ENCODE assay signal across 9 cellular contexts in genomic region chr14:68140111-68140741, GRCh38.
A peak's percentile ranks its signal among the peaks of the same experiment; 100 is the strongest.
DNase-seq lines count a peak whose midpoint lies in the region; ATAC-seq, FAIRE-seq and TF ChIP-seq lines count a peak whose summit lies in the region.
"Had no signal": no experiment of that assay in that cellular context is flagged by ENCODE, and none has a peak within 500 bp of the region (broad histone marks: within the 10 kb centered on the region; RNA-seq: fewer than 3 reads in every experiment).

No MANE protein-coding gene starts in this region.

- no peaks in the 10 kb centered on the region for H3K36me3 Mint-ChIP-seq in astrocyte (ENCODE audit: low read depth, unreplicated experiment)
- H3K36me3 Mint-ChIP-seq: CD4-positive, CD25-positive, alpha-beta regulatory T cell had no signal

- H2AFZ ChIP-seq in astrocyte (ENCODE audit: low read depth, low read length), result no peak overlapping the region

- H3K9me3 ChIP-seq in astrocyte (ENCODE audit: insufficient read depth, low read depth, low read length) (no peaks in the 10 kb centered on the region), testis (no peaks in the 10 kb centered on the region)

- H3K36me3 ChIP-seq in astrocyte (ENCODE audit: insufficient read depth, low read length) (no peaks in the 10 kb centered on the region), testis (ENCODE audit: low read depth, missing control alignments) (no peaks in the 10 kb centered on the region)

- H4K20me1 ChIP-seq in astrocyte (ENCODE audit: insufficient read depth, low read length), result no peaks in the 10 kb centered on the region

- peaks cover 76% of the 10 kb centered on the region for H3K4me1 Mint-ChIP-seq in astrocyte (ENCODE audit: low read depth, unreplicated experiment)

- peak overlapping the region; percentile 82 for H3K9ac ChIP-seq in astrocyte (ENCODE audit: low read length)

- peak overlapping the region; percentile 1 for H3K4me3 Mint-ChIP-seq in astrocyte (ENCODE audit: unreplicated experiment)
- H3K4me3 Mint-ChIP-seq: CD4-positive, CD25-positive, alpha-beta regulatory T cell had no signal

- H3K27me3 Mint-ChIP-seq in astrocyte (ENCODE audit: low read depth, unreplicated experiment), result no peaks in the 10 kb centered on the region
- H3K27me3 Mint-ChIP-seq: CD4-positive, CD25-positive, alpha-beta regulatory T cell had no signal

- intact Hi-C loops in testis (cut with DNase I; ENCODE audit: low total_unique reads), result no loop called here

- H3K27ac ChIP-seq in astrocyte (ENCODE audit: low read depth, low read length), result peak overlapping the region; percentile 97
- H3K27ac ChIP-seq in testis, result peak overlapping the region in 1 of 2 donors; percentile 9

- H3K4me3 ChIP-seq in astrocyte (ENCODE audit: insufficient read depth, low read depth, low read length), result no peak overlapping the region
- no peak overlapping the region for H3K4me3 ChIP-seq in testis

- FAIRE-seq in astrocyte (lab: Jason Lieb, UNC), result peak; percentile 97

- H3K4me2 ChIP-seq in astrocyte (ENCODE audit: low read length), result peak overlapping the region; percentile 68

- no peaks in the 10 kb centered on the region for H3K79me2 ChIP-seq in astrocyte (ENCODE audit: insufficient read depth, low read length)

- peaks cover 69% of the 10 kb centered on the region for H3K4me1 ChIP-seq in astrocyte (ENCODE audit: insufficient read depth, low read length)
- H3K4me1 ChIP-seq in testis, result peaks cover 25% of the 10 kb centered on the region

- no peak for TF ChIP-seq POLR2A in testis (IDR thresholded peaks at IDR 0.05)

- DNase-seq in NCI-H345 (lab: John Stamatoyannopoulos, UW) (peak; percentile 7), NCI-H345 treated with DMSO at 0.1 percent for 48 hours (lab: John Stamatoyannopoulos, UW; ENCODE audit: unreplicated experiment) (no peak), astrocyte (ENCODE audit: low read depth) (peak; percentile 100), islet precursor cell (peak; percentile 91), testis (peak; percentile 27), hippocampal formation (lab: John Stamatoyannopoulos, UW) (no peak), foreskin melanocyte (no peak)
- DNase-seq: CD4-positive, CD25-positive, alpha-beta regulatory T cell had no signal

- peak overlapping the region; percentile 100 for H3K27ac Mint-ChIP-seq in astrocyte (ENCODE audit: unreplicated experiment)
- H3K27ac Mint-ChIP-seq: CD4-positive, CD25-positive, alpha-beta regulatory T cell had no signal

- WGBS in testis, 2 donors, result 32 to 33% methylated on average over 2 of the region's 2 CpGs

- no peak for ATAC-seq in HG03108 (IDR thresholded peaks at IDR 0.05; ENCODE audit: unreplicated experiment)

- H3K27me3 ChIP-seq in astrocyte (ENCODE audit: insufficient read depth, low read length) (no peaks in the 10 kb centered on the region), testis (no peaks in the 10 kb centered on the region)

- no peaks in the 10 kb centered on the region for H3K9me3 Mint-ChIP-seq in astrocyte (ENCODE audit: unreplicated experiment)
- H3K9me3 Mint-ChIP-seq: CD4-positive, CD25-positive, alpha-beta regulatory T cell had no signal

- TF ChIP-seq CTCF in astrocyte (IDR thresholded peaks at IDR 0.05; ENCODE audit: insufficient read depth, low read depth, low read length), result no peak
- no peak for TF ChIP-seq CTCF in testis (IDR thresholded peaks at IDR 0.05)

Comparison
In these comparisons a context has a peak if more than half of its experiments do, and no peak if none do; other contexts are left out.
1. DNase-seq: peak in NCI-H345 (single experiment), astrocyte (single experiment), islet precursor cell (single experiment) and testis (single experiment); none in NCI-H345 treated with DMSO at 0.1 percent for 48 hours (single experiment), hippocampal formation (0 of 2) and foreskin melanocyte (single experiment).